24 cellular contexts compared by ENCODE assay signal in genomic region chr5:43195670-43196265, GRCh38. TPM values are rescaled to one million over a fixed set of nuclear protein-coding genes. Genes with fewer than 3 reads are reported as not detected.
"Had no signal": no experiment of that assay in that cellular context is flagged by ENCODE, and none has a peak within 500 bp of the region (broad histone marks: within the 10 kb centered on the region; RNA-seq: fewer than 3 reads in every experiment).

No MANE protein-coding gene starts in this region.

- H3K27me3 ChIP-seq: brain microvascular endothelial cell, gastroesophageal sphincter had no signal

- H3K27ac ChIP-seq: brain microvascular endothelial cell, gastroesophageal sphincter, left lung, upper lobe of right lung had no signal

- FAIRE-seq: colon, endothelial cell of umbilical vein had no signal

- ATAC-seq: activated T-cell treated with anti-CD3 and anti-CD28 coated beads, Interleukin-2, amount 50 U/mL, for 4 hours; effector memory CD8-positive, alpha-beta T cell; esophagus mucosa; gastroesophageal sphincter; left lung; natural killer cell; T-cell; upper lobe of right lung had no signal

- H3K4me3 ChIP-seq: gastroesophageal sphincter, left lung, lung, upper lobe of right lung had no signal

- H3K9me3 ChIP-seq: gastroesophageal sphincter, left lung, upper lobe of right lung had no signal

- DNase-seq: activated CD4-positive, alpha-beta T cell treated with anti-CD3 and anti-CD28 coated beads for 4 hours; activated CD4-positive, alpha-beta T cell treated with anti-CD3 and anti-CD28 coated beads, Interleukin-2, amount 50 U/mL, for 48 hours; activated CD4-positive, CD25-positive, alpha-beta regulatory T cell; activated CD8-positive, alpha-beta memory T cell treated with anti-CD3 and anti-CD28 coated beads, Interleukin-2, amount 50 U/mL, for 48 hours; activated gamma-delta T cell; activated naive CD4-positive, alpha-beta T cell treated with anti-CD3 and anti-CD28 coated beads, Interleukin-2, amount 50 U/mL, for 16 hours; activated T-cell treated with anti-CD3 and anti-CD28 coated beads, Interleukin-2, amount 50 U/mL, for 4 hours; aorta; brain microvascular endothelial cell; central memory CD4-positive, alpha-beta T cell; effector memory CD8-positive, alpha-beta T cell; left lung; natural killer cell; stimulated activated CD4-positive, alpha-beta T cell treated with anti-CD3 and anti-CD28 coated beads, Interleukin-2, amount 100 ng/mL, for 48 hours; stimulated activated CD8-positive, alpha-beta memory T cell treated with anti-CD3 and anti-CD28 coated beads, Interleukin-4, amount 100 ng/mL, for 48 hours; stimulated activated naive CD4-positive, alpha-beta T cell; T-cell; T-helper 9 cell; upper lobe of right lung had no signal

- H3K36me3 ChIP-seq: brain microvascular endothelial cell, gastroesophageal sphincter, left lung, upper lobe of right lung had no signal

RNA-seq across cellular contexts. Expression of gene NIM1K, which starts 3.7 kb away (rescaled TPM):
- total RNA-seq: esophagus mucosa had no signal
